In genomic region chr7:128347573-128348147, GRCh38 we compare ENCODE assay signal across 8 cellular contexts. TPM values are rescaled to one million over a fixed set of nuclear protein-coding genes. Genes with fewer than 3 reads are reported as not detected.
DNase-seq lines count a peak whose midpoint lies in the region; ATAC-seq, FAIRE-seq and TF ChIP-seq lines count a peak whose summit lies in the region.

No MANE protein-coding gene starts in this region.

- H3K27me3 ChIP-seq in bronchial epithelial cell (ENCODE audit: control insufficient read depth, insufficient read depth, low read length) (peaks cover 17% of the 10 kb centered on the region), HepG2 (ENCODE audit: control insufficient read depth in 1 of 2, insufficient read depth in 2 of 2, low read length in 2 of 2) (peaks cover 2 to 11% of the 10 kb centered on the region in 2 experiments; a peak in 4 of 5 replicates), testis (no peaks in the 10 kb centered on the region), small intestine (ENCODE audit: control insufficient read depth in 2 of 2, insufficient read depth in 2 of 2, low read length in 2 of 2) (peaks cover 2 to 4% of the 10 kb centered on the region in 2 donors)

- BruUV-seq in HepG2 (replicated peaks; lab: Mats Ljungman, UMichigan), result no TSS peak

- in situ Hi-C loops in HepG2 (cut with HindIII; ENCODE audit: extremely low pct_ligation_motif_present, low pct_unique_long_range_greater_than_20kb), result loop anchor here (5.0 kb wide), 1 partner anchor 35 kb away; no protein-coding TSS in a partner anchor

- WGBS in HepG2 (ENCODE audit: low lambda C conversion rate), result 4% methylated on average over 2 of the region's 2 CpGs
- 26 to 49% methylated on average over 2 of the region's 2 CpGs for WGBS in testis, 2 donors
- WGBS in small intestine, 3 donors, result 0 to 7% (median 5%) methylated on average over 2 of the region's 2 CpGs

- H3K4me3 ChIP-seq in bronchial epithelial cell (ENCODE audit: low read depth, low read length) (no peak overlapping the region), HepG2 (replicated peaks in 1 of 3; ENCODE audit: insufficient read depth in 1 of 3, low read depth in 2 of 3, low read length in 3 of 3) (no peak overlapping the region), testis (no peak overlapping the region), small intestine (ENCODE audit: low read depth in 1 of 2, low read length in 2 of 2) (no peak overlapping the region)

- no peak overlapping the region for H3K9ac ChIP-seq in HepG2 (ENCODE audit: insufficient read depth, low read depth, low read length)

- intact Hi-C loops in HepG2 (cut with micrococcal nuclease; ENCODE audit: unreplicated experiment) (loop anchor here (1.0 kb wide), 2 partner anchors 40 to 79 kb away; no protein-coding TSS in a partner anchor), testis (cut with DNase I; ENCODE audit: low total_unique reads) (no loop called here)

- TF ChIP-seq EP300 in HepG2 (IDR thresholded peaks at IDR 0.05; ENCODE audit: low read depth in 2 of 2, low read length in 2 of 2) (no peak), HepG2 (CRISPR knock-in tag; IDR thresholded peaks at IDR 0.05; ENCODE audit: borderline replicate concordance) (no peak)

- H2AFZ ChIP-seq in HepG2 (ENCODE audit: low read length), result no peak overlapping the region

- H3K36me3 ChIP-seq in bronchial epithelial cell (ENCODE audit: control insufficient read depth, insufficient read depth, low read length) (no peaks in the 10 kb centered on the region), HepG2 (replicated peaks in 1 of 2; ENCODE audit: control insufficient read depth in 1 of 2, insufficient read depth in 2 of 2, low read length in 2 of 2) (no peaks in the 10 kb centered on the region), testis (ENCODE audit: low read depth, missing control alignments) (no peaks in the 10 kb centered on the region), small intestine (ENCODE audit: control insufficient read depth in 2 of 2, insufficient read depth in 2 of 2, low read length in 2 of 2) (no peaks in the 10 kb centered on the region)

- H3K27ac ChIP-seq in HepG2 (ENCODE audit: extremely low read length, insufficient read depth, low read length) (no peak overlapping the region), testis (no peak overlapping the region), small intestine (ENCODE audit: low read depth in 1 of 2, low read length in 1 of 2) (no peak overlapping the region)

- no peak overlapping the region for H3K4me2 ChIP-seq in HepG2 (ENCODE audit: low read depth, low read length)

- TF ChIP-seq POLR2A in HepG2 (IDR thresholded peaks at IDR 0.05; ENCODE audit: insufficient read depth in 1 of 2, low read depth in 2 of 2, low read length in 2 of 2) (no peak), testis (IDR thresholded peaks at IDR 0.05) (no peak)

- ATAC-seq in HepG2 (peak; percentile 66), esophagus mucosa (no peak)

- no peaks in the 10 kb centered on the region for H3K9me3 ChIP-seq in HepG2 (ENCODE audit: low read length)
- no peaks in the 10 kb centered on the region for H3K9me3 ChIP-seq in testis
- no peaks in the 10 kb centered on the region for H3K9me3 ChIP-seq in small intestine (ENCODE audit: control insufficient read depth, low read depth)

- peak; percentile 73 for TF ChIP-seq RAD21 in HepG2 (CRISPR knock-in tag; IDR thresholded peaks at IDR 0.05)

- DNase-seq in DMS114 treated with DMSO at 0.1 percent for 48 hours (lab: John Stamatoyannopoulos, UW; ENCODE audit: unreplicated experiment) (peak; percentile 37), Kasumi-1 (lab: John Stamatoyannopoulos, UW) (peak; percentile 52 to 65), SW480 (ENCODE audit: low spot score) (peak; percentile 48), bronchial epithelial cell (ENCODE audit: low read depth) (peak; percentile 44), HepG2 (ENCODE audit: low spot score) (peak; percentile 50), testis (peak; percentile 66), small intestine (no peak)

- POLR2A ChIA-PET in HepG2 (lab: Yijun Ruan, JAX), result interaction anchor here (1.0 to 1.1 kb wide), 2 partner anchors 10 to 40 kb away, joined by 3 to 4 read pairs; no protein-coding TSS in a partner anchor

- no peak for FAIRE-seq in bronchial epithelial cell (lab: Jason Lieb, UNC)
- no peak for FAIRE-seq in HepG2 (lab: Jason Lieb, UNC)
- FAIRE-seq in small intestine (lab: Jason Lieb, UNC), result no peak

- CTCF ChIA-PET in HepG2 (lab: Yijun Ruan, JAX; ENCODE audit: low intra/inter-chr PET ratio, low total read pairs), result interaction anchor here (1.1 to 4.3 kb wide), 4 partner anchors 40 to 114 kb away, joined by 3 to 56 read pairs (median 8); no protein-coding TSS in a partner anchor

- H3K4me1 ChIP-seq in HepG2 (ENCODE audit: insufficient read depth, low read length) (peaks cover 2% of the 10 kb centered on the region; the same call in 1 of the 2 replicates), testis (peaks cover 4% of the 10 kb centered on the region), small intestine (ENCODE audit: control insufficient read depth in 2 of 2, insufficient read depth in 1 of 2, low read depth in 1 of 2, low read length in 1 of 2) (peaks cover 0 to 2% of the 10 kb centered on the region in 2 donors)

- peaks cover 7% of the 10 kb centered on the region for H3K79me2 ChIP-seq in HepG2 (ENCODE audit: insufficient read depth, low read length)

- no peaks in the 10 kb centered on the region for H4K20me1 ChIP-seq in HepG2 (ENCODE audit: insufficient read depth, low read length)

- TF ChIP-seq CTCF in bronchial epithelial cell (IDR thresholded peaks at IDR 0.05; ENCODE audit: insufficient read depth, low read length, severe bottlenecking) (peak; percentile 75), HepG2 (CRISPR knock-in tag; IDR thresholded peaks at IDR 0.05) (peak; percentile 84), testis (IDR thresholded peaks at IDR 0.05) (peak in 2 of 3 experiments; percentile 15 to 39)

TF ChIP-seq in HepG2, 621 proteins besides CTCF, POLR2A, EP300 and RAD21 (continues in another document):
- TF ChIP-seq MXD4 (CRISPR knock-in tag; IDR thresholded peaks at IDR 0.05), result no peak

RNA-seq across cellular contexts. Expression of gene RBM28, which starts 4.0 kb away (rescaled TPM):
- 17.1 and 18.1 TPM in 2 replicates for total RNA-seq in bronchial epithelial cell
- total RNA-seq in HepG2 (2016; rRNA removed; fragmentation: Illumina TruSeq; extraction: Trizol), result 49.0 and 61.2 TPM in 2 replicates
- 7.3 and 8.4 TPM in 2 replicates for total RNA-seq in HepG2 (2016; cell fraction: cytosol; rRNA removed; fragmentation: Illumina TruSeq; extraction: Trizol; ENCODE audit: low read depth)
- 50.4 and 59.7 TPM in 2 replicates for total RNA-seq in HepG2 (2016; cell fraction: insoluble cytoplasmic fraction; rRNA removed; fragmentation: Illumina TruSeq; extraction: Trizol)
- total RNA-seq in HepG2 (2016; cell fraction: membrane; rRNA removed; fragmentation: Illumina TruSeq; extraction: Trizol), result 6.4 and 9.5 TPM in 2 replicates
- total RNA-seq in HepG2 (2016; cell fraction: nucleus; rRNA removed; fragmentation: Illumina TruSeq; extraction: Trizol), result 41.5 and 46.2 TPM in 2 replicates
- 20.3 and 20.5 TPM in 2 replicates for polyA plus RNA-seq in HepG2 (2011; rRNA removed)
- polyA plus RNA-seq in HepG2 (2011; cell fraction: cytosol; rRNA removed), result 10.7 and 11.3 TPM in 2 replicates
- 43.8 and 49.7 TPM in 2 replicates for polyA plus RNA-seq in HepG2 (2011; cell fraction: nucleus; rRNA removed)
- 33.1 and 42.8 TPM in 2 replicates for polyA plus RNA-seq in HepG2 (2012)
- polyA plus RNA-seq in HepG2 (2016; cell fraction: cytosol; fragmentation: Illumina TruSeq; extraction: Trizol; ENCODE audit: low read depth), result 1.6 and 1.9 TPM in 2 replicates
- 54.9 and 57.4 TPM in 2 replicates for polyA plus RNA-seq in HepG2 (2016; cell fraction: insoluble cytoplasmic fraction; fragmentation: Illumina TruSeq; extraction: Trizol; ENCODE audit: low read depth)
- 3.8 and 5.7 TPM in 2 replicates for polyA plus RNA-seq in HepG2 (2016; cell fraction: membrane; fragmentation: Illumina TruSeq; extraction: Trizol; ENCODE audit: low read depth)
- 82.8 and 85.5 TPM in 2 replicates for polyA plus RNA-seq in HepG2 (2016; cell fraction: nucleus; fragmentation: Illumina TruSeq; extraction: Trizol; ENCODE audit: insufficient read depth, low read depth)
- 8.3 and 17.5 TPM in 2 replicates for polyA minus RNA-seq in HepG2 (2011; rRNA and poly(A)+ RNA removed; ENCODE audit: low replicate concordance)
- 9.8 and 11.3 TPM in 2 replicates for polyA minus RNA-seq in HepG2 (2011; cell fraction: cytosol; rRNA and poly(A)+ RNA removed)
- 21.2 and 29.0 TPM in 2 replicates for polyA minus RNA-seq in HepG2 (2011; cell fraction: nucleus; rRNA and poly(A)+ RNA removed)
- total RNA-seq in testis, result 10 to 100 TPM; 54.5 to 58.3 TPM
- 25.7 TPM for polyA plus RNA-seq in testis (ENCODE audit: insufficient read depth, low read depth, low replicate concordance)
- total RNA-seq in esophagus mucosa, result 23.3 TPM
- 10 to 100 TPM; 11.2 to 15.1 (median 14.1) TPM for polyA plus RNA-seq in small intestine

RNA-seq across cellular contexts. Expression of gene PRRT4, which starts 13.8 kb away (rescaled TPM):
- total RNA-seq in bronchial epithelial cell (under 0.01 and 0.13 TPM in 2 replicates), HepG2 (2016; rRNA removed; fragmentation: Illumina TruSeq; extraction: Trizol) (not detected in 2 replicates), testis (1 to 10 TPM in 1 of 2 donors, under 1 TPM in 1; 0.16 to 1.1 TPM), esophagus mucosa (1.3 TPM)
- total RNA-seq in HepG2 (2016; cell fraction: cytosol; rRNA removed; fragmentation: Illumina TruSeq; extraction: Trizol; ENCODE audit: low read depth), result not detected in 2 replicates
- not detected in 2 replicates for total RNA-seq in HepG2 (2016; cell fraction: insoluble cytoplasmic fraction; rRNA removed; fragmentation: Illumina TruSeq; extraction: Trizol)
- total RNA-seq in HepG2 (2016; cell fraction: membrane; rRNA removed; fragmentation: Illumina TruSeq; extraction: Trizol), result not detected in 2 replicates
- not detected in 2 replicates for total RNA-seq in HepG2 (2016; cell fraction: nucleus; rRNA removed; fragmentation: Illumina TruSeq; extraction: Trizol)
- polyA plus RNA-seq in HepG2 (2011; rRNA removed) (not detected in 2 replicates), testis (ENCODE audit: insufficient read depth, low read depth, low replicate concordance) (1.1 TPM), small intestine (1 to 10 TPM in 1 of 3 donors, not detected in 2; 1.3 TPM)
- polyA plus RNA-seq in HepG2 (2011; cell fraction: cytosol; rRNA removed), result not detected in 2 replicates
- polyA plus RNA-seq in HepG2 (2011; cell fraction: nucleus; rRNA removed), result 0.06 TPM in 1 of 2 replicates, not detected in the other
- 0.07 TPM in 1 of 2 replicates, not detected in the other for polyA plus RNA-seq in HepG2 (2012)
- not detected in 2 replicates for polyA plus RNA-seq in HepG2 (2016; cell fraction: cytosol; fragmentation: Illumina TruSeq; extraction: Trizol; ENCODE audit: low read depth)
- polyA plus RNA-seq in HepG2 (2016; cell fraction: insoluble cytoplasmic fraction; fragmentation: Illumina TruSeq; extraction: Trizol; ENCODE audit: low read depth), result not detected in 2 replicates
- polyA plus RNA-seq in HepG2 (2016; cell fraction: membrane; fragmentation: Illumina TruSeq; extraction: Trizol; ENCODE audit: low read depth), result not detected in 2 replicates
- not detected in 2 replicates for polyA plus RNA-seq in HepG2 (2016; cell fraction: nucleus; fragmentation: Illumina TruSeq; extraction: Trizol; ENCODE audit: insufficient read depth, low read depth)
- polyA minus RNA-seq in HepG2 (2011; rRNA and poly(A)+ RNA removed; ENCODE audit: low replicate concordance), result not detected in 2 replicates
- not detected in 2 replicates for polyA minus RNA-seq in HepG2 (2011; cell fraction: cytosol; rRNA and poly(A)+ RNA removed)
- not detected in 2 replicates for polyA minus RNA-seq in HepG2 (2011; cell fraction: nucleus; rRNA and poly(A)+ RNA removed)

Comparison
In these comparisons a context has a peak if more than half of its experiments do, and no peak if none do; other contexts are left out.
1. CTCF ChIP-seq: peak in every context shown above with its lines; median percentile 84 in HepG2; 75 in bronchial epithelial cell; 27 in testis.